In the genomic region with DNA sequence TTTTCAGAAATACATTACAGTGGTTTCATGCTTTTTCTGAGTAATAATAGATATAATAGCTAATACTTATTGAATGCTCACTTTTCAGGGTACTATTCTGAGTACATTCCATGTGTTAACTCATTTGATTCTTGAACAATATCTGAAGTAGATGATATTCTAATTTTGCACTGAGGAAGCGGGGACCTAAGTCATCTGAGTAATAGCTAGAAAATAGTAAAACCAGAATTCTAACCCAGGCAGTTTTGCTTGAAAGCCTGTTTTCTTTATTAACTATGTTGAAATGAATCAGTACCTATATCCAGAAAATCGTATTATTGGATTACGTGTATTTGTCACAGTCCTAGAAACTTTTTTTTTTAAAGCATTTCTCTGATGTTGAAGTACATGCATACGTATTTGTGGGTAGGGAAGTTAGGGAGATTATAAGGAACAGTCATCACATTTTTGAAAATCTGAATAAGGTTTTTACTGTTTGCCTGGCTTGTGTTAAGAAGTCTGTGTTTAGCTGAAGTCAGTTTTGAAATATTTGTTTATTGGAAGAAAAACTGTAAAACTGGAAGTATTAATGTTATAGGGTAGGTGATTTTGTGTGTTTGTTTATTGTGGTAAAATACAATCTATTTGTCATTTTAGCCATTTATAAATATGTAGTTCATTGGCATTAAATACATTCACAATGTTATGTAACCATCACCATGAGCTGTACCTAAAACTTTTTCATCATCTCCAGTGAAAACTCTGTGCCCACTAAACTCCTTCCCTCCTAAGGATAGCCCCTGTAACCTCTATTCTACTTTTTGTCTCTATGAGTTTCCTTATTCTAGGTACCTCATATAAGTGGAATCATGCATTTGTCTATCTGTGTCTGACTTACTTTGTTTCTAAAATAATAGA, we compare ENCODE assay signal across 17 cellular contexts. TPM values are rescaled to one million over a fixed set of nuclear protein-coding genes. Genes with fewer than 3 reads are reported as not detected.
DNase-seq lines count a peak whose midpoint lies in the region; ATAC-seq lines count a peak whose summit lies in the region.
"Had no signal": no experiment of that assay in that cellular context is flagged by ENCODE, and none has a peak within 500 bp of the region (broad histone marks: within the 10 kb centered on the region; RNA-seq: fewer than 3 reads in every experiment).

No MANE protein-coding gene starts in this region.

- H3K4me1 ChIP-seq in SJCRH30, result no peaks in the 10 kb centered on the region
- H3K4me1 ChIP-seq: sigmoid colon had no signal

- no peaks in the 10 kb centered on the region for H3K27me3 ChIP-seq in SJCRH30
- H3K27me3 ChIP-seq: BLaER1 treated with 17β-estradiol and CSF1 and Interleukin-3, amounts not matched to agents 10 nM and 100 nM; sigmoid colon had no signal

- no peak overlapping the region for H3K4me3 ChIP-seq in SJCRH30
- H3K4me3 ChIP-seq: BLaER1 treated with 17β-estradiol and CSF1 and Interleukin-3, amounts not matched to agents 10 nM and 100 nM; sigmoid colon had no signal

- H3K9me3 ChIP-seq in SJCRH30 (replicated peaks), result no peaks in the 10 kb centered on the region
- H3K9me3 ChIP-seq: BLaER1 treated with 17β-estradiol and CSF1 and Interleukin-3, amounts not matched to agents 10 nM and 100 nM; sigmoid colon; SK-N-SH had no signal

- ATAC-seq in GM18502 (IDR thresholded peaks at IDR 0.05; ENCODE audit: poor library complexity, unreplicated experiment) (peak; percentile 87), GM19043 (IDR thresholded peaks at IDR 0.05; ENCODE audit: low read depth, unreplicated experiment) (peak; percentile 47), HG02885 (IDR thresholded peaks at IDR 0.05; ENCODE audit: poor library complexity, unreplicated experiment) (peak; percentile 82)
- ATAC-seq: naive thymus-derived CD8-positive, alpha-beta T cell had no signal

- H3K36me3 ChIP-seq in SJCRH30, result peaks cover 56% of the 10 kb centered on the region

- DNase-seq in amniotic epithelial cell (ENCODE audit: low read depth) (peak; percentile 65), amygdala (lab: John Stamatoyannopoulos, UW) (no peak), NCI-H524 treated with DMSO at 0.1 percent for 48 hours (lab: John Stamatoyannopoulos, UW) (no peak), midbrain (lab: John Stamatoyannopoulos, UW) (no peak), SJCRH30 (no peak)
- DNase-seq: effector CD8-positive, alpha-beta T cell; Karpas-422; naive thymus-derived CD8-positive, alpha-beta T cell; NCI-H187; sigmoid colon; SK-N-SH; substantia nigra; WERI-Rb-1 had no signal

- H3K27ac ChIP-seq in SJCRH30, result no peak overlapping the region
- H3K27ac ChIP-seq: BLaER1 treated with 17β-estradiol and CSF1 and Interleukin-3, amounts not matched to agents 10 nM and 100 nM; sigmoid colon; WERI-Rb-1 had no signal

RNA-seq across cellular contexts. Expression of gene FIP1L1, which starts 55.3 kb away (rescaled TPM):
- 89.8 and 95.2 TPM in 2 replicates for total RNA-seq in SJCRH30 (2014; rRNA removed; shearing (Covaris generic))
